Comparison of ENCODE assay signal across 1 cellular context in genomic region chr5:172144291-172144815, GRCh38.
TF ChIP-seq lines count a peak whose summit lies in the region.

No MANE protein-coding gene starts in this region.

TF ChIP-seq in HepG2, 621 proteins besides CTCF, POLR2A, EP300 and RAD21 (continued from another document):
- TF ChIP-seq ZNF432 (CRISPR knock-in tag; IDR thresholded peaks at IDR 0.05; ENCODE audit: borderline replicate concordance) (no peak), TRIM22 (IDR thresholded peaks at IDR 0.05) (no peak), NR0B2 (CRISPR knock-in tag; IDR thresholded peaks at IDR 0.05) (no peak), HDAC2 (CRISPR knock-in tag; IDR thresholded peaks at IDR 0.05) (0 out of 2 replicates have a peak, but pooled peaks have one; percentile 10), ZNF792 (CRISPR knock-in tag; IDR thresholded peaks at IDR 0.05) (no peak), ZMYM4 (CRISPR knock-in tag; IDR thresholded peaks at IDR 0.05) (no peak), RXRA (CRISPR knock-in tag; IDR thresholded peaks at IDR 0.05) (peak; percentile 78), BATF2 (CRISPR knock-in tag; IDR thresholded peaks at IDR 0.05) (no peak), ZC3H13 (CRISPR knock-in tag; IDR thresholded peaks at IDR 0.05) (no peak), SNAI1 (CRISPR knock-in tag; IDR thresholded peaks at IDR 0.05; ENCODE audit: borderline replicate concordance) (no peak), ZKSCAN1 (IDR thresholded peaks at IDR 0.05; ENCODE audit: low read length) (no peak), AHDC1 (CRISPR knock-in tag; IDR thresholded peaks at IDR 0.05; ENCODE audit: borderline replicate concordance) (no peak)
